Comparison of ENCODE assay signal across 1 cellular context in the genomic region with DNA sequence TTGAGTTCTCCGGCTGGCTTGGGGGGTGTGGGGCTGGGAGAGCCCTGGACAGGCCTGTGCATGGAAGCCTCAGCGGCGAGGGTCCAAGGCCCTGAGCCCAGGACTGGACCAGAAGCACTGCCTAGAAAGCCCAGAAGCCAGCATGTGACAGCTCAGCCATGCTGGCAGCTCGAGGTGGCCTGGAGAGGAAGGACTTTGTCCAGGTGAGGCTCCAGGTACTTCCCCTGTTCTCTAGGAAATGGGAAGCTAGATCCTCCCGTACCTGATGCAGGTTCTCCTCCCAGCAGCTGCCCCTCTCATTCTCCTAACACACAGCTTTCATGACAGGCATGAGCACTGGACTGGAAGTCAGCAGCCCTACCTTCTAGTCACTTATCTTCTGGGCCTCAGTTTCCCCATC.
TF ChIP-seq lines count a peak whose summit lies in the region.

No MANE protein-coding gene starts in this region.

TF ChIP-seq in HepG2, 621 proteins besides CTCF, POLR2A, EP300 and RAD21:
- TF ChIP-seq ZNF329 (CRISPR knock-in tag; IDR thresholded peaks at IDR 0.05; ENCODE audit: low read depth), result peak; percentile 73
- TF ChIP-seq GTF3A (CRISPR knock-in tag; conservative IDR thresholded peaks at IDR 0.05), result no peak
